ENCODE assay signal across 2 cellular contexts in the genomic region with DNA sequence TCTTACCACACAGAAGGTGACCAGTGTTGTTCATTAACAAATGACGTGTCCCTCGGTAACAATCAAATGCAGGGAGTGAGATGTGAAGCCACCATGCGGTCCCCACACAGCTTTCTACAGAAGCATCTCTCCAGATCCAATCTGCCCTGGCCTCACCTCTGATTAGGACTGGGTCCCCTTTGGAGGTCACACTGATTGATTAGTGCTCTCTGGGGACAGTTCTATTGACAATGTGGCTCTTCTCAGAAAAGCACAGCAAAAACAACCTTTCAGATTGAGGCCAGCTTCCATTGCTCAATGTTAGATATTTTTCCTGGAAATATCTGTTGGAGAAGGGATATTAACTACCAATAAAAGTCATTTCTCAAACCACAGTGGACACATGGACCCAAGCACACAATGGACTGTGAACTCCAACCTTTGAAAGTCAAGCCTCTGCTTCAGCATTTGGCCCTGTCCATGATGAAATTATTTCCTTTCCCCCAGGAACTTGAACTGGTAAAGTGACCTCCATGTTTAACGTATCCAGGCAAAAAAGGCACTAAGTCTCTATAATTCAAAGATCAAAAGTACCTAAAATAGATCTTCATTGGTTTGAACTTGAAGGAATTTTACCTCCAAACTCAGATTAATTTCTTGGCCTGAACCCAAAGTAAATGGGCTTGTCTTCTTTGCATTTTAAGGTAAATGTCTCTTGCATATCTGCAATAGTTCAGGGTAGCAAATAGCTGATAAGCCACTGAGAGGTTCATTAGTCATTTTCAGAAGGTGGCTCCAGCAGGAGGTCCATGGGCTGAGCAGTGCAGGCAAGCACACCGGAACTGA.
TF ChIP-seq lines count a peak whose summit lies in the region.

No MANE protein-coding gene starts in this region.

TF ChIP-seq in A549, 52 proteins besides CTCF, POLR2A, EP300 and RAD21 (continued from another document):
- TF ChIP-seq, protein P1, sequence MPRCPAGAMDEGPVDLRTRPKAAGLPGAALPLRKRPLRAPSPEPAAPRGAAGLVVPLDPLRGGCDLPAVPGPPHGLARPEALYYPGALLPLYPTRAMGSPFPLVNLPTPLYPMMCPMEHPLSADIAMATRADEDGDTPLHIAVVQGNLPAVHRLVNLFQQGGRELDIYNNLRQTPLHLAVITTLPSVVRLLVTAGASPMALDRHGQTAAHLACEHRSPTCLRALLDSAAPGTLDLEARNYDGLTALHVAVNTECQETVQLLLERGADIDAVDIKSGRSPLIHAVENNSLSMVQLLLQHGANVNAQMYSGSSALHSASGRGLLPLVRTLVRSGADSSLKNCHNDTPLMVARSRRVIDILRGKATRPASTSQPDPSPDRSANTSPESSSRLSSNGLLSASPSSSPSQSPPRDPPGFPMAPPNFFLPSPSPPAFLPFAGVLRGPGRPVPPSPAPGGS (IDR thresholded peaks at IDR 0.05), result no peak
- TF ChIP-seq HDAC2 (IDR thresholded peaks at IDR 0.05) (no peak), JUNB (IDR thresholded peaks at IDR 0.05) (no peak)

TF ChIP-seq in K562, 482 proteins besides CTCF, POLR2A, EP300 and RAD21 (continued from another document):
- TF ChIP-seq NONO (IDR thresholded peaks at IDR 0.05; ENCODE audit: low read depth in 2 of 2, low read length in 1 of 2) (no peak), ZEB2 (IDR thresholded peaks at IDR 0.05) (peak; percentile 48; the same call in 1 of the 2 replicates), ARID1B (IDR thresholded peaks at IDR 0.05) (peak; percentile 53), ZNF785 (CRISPR knock-in tag; IDR thresholded peaks at IDR 0.05) (no peak), CBFA2T3 (IDR thresholded peaks at IDR 0.05) (peak; percentile 21; the same call in 1 of the 2 replicates), MEIS2 (IDR thresholded peaks at IDR 0.05; ENCODE audit: partially characterized antibody) (peak; percentile 65)
